ENCODE assay signal across 17 cellular contexts in genomic region chr18:79495591-79496071, GRCh38.
A peak's percentile ranks its signal among the peaks of the same experiment; 100 is the strongest.
DNase-seq lines count a peak whose midpoint lies in the region; ATAC-seq, FAIRE-seq and TF ChIP-seq lines count a peak whose summit lies in the region.
"Had no signal": no experiment of that assay in that cellular context is flagged by ENCODE, and none has a peak within 500 bp of the region (broad histone marks: within the 10 kb centered on the region; RNA-seq: fewer than 3 reads in every experiment).

No MANE protein-coding gene starts in this region.

- no peaks in the 10 kb centered on the region for H3K4me1 ChIP-seq in right lobe of liver
- H3K4me1 ChIP-seq in HepG2 (ENCODE audit: insufficient read depth, low read length): no peaks in the 10 kb centered on the region
- H3K4me1 ChIP-seq in osteoblast (ENCODE audit: insufficient read depth, low read length): peaks cover 6% of the 10 kb centered on the region

- TF ChIP-seq CTCF in right lobe of liver (IDR thresholded peaks at IDR 0.05) (no peak), HepG2 (CRISPR knock-in tag; IDR thresholded peaks at IDR 0.05) (no peak), chondrocyte (IDR thresholded peaks at IDR 0.05) (no peak), osteoblast (IDR thresholded peaks at IDR 0.05; ENCODE audit: extremely low read depth, low read depth, low read length) (no peak)

- H3K79me2 ChIP-seq in HepG2 (ENCODE audit: insufficient read depth, low read length): no peaks in the 10 kb centered on the region
- H3K79me2 ChIP-seq in osteoblast (ENCODE audit: insufficient read depth, low read length): no peaks in the 10 kb centered on the region

- BruUV-seq in HepG2 (replicated peaks; lab: Mats Ljungman, UMichigan): no TSS peak

- H3K4me2 ChIP-seq in HepG2 (ENCODE audit: low read depth, low read length): no peak overlapping the region
- H3K4me2 ChIP-seq in osteoblast (ENCODE audit: insufficient read depth, low read length): no peak overlapping the region

- H3K9me3 ChIP-seq in right lobe of liver (peaks cover 0 to 4% (median 0%) of the 10 kb centered on the region in 4 donors), HepG2 (ENCODE audit: low read length) (peaks cover 11% of the 10 kb centered on the region; the same call in 1 of the 2 replicates), osteoblast (ENCODE audit: low read depth, low read length) (peaks cover 8% of the 10 kb centered on the region)

- no peak overlapping the region for H3K4me3 Mint-ChIP-seq in chondrocyte (ENCODE audit: unreplicated experiment)
- H3K4me3 Mint-ChIP-seq: brain; T-helper 1 cell treated with Interleukin-12 subunit alpha and Interleukin-12 subunit beta and Interleukin-4 antibody, amounts not matched to agents 30 μg/mL and 1 μg/mL, for 36 hours had no signal

- H3K36me3 ChIP-seq in right lobe of liver: no peaks in the 10 kb centered on the region
- H3K36me3 ChIP-seq in HepG2 (replicated peaks in 1 of 2; ENCODE audit: control insufficient read depth in 1 of 2, insufficient read depth in 2 of 2, low read length in 2 of 2): no peaks in the 10 kb centered on the region
- no peaks in the 10 kb centered on the region for H3K36me3 ChIP-seq in osteoblast (ENCODE audit: insufficient read depth, low read length)

- H3K4me3 ChIP-seq in right lobe of liver (no peak overlapping the region), HepG2 (replicated peaks in 1 of 3; ENCODE audit: insufficient read depth in 1 of 3, low read depth in 2 of 3, low read length in 3 of 3) (no peak overlapping the region), osteoblast (ENCODE audit: insufficient read depth, low read length) (no peak overlapping the region)
- H3K4me3 ChIP-seq: dorsolateral prefrontal cortex had no signal

- no peak overlapping the region for H3K27ac ChIP-seq in right lobe of liver
- H3K27ac ChIP-seq in HepG2 (ENCODE audit: extremely low read length, insufficient read depth, low read length): no peak overlapping the region
- no peak overlapping the region for H3K27ac ChIP-seq in osteoblast (ENCODE audit: low read depth, low read length)
- H3K27ac ChIP-seq: dorsolateral prefrontal cortex had no signal

- DNase-seq in right lobe of liver: peak in 2 of 3 donors; percentile 28 to 36
- DNase-seq in HepG2 (ENCODE audit: low spot score): no peak
- peak; percentile 55 for DNase-seq in chondrocyte (ENCODE audit: low spot score)
- peak; percentile 68 for DNase-seq in osteoblast (ENCODE audit: insufficient read length, low spot score, missing footprints)
- no peak for DNase-seq in GM19240 (ENCODE audit: insufficient read length, low spot score)
- DNase-seq in NCI-H1694 treated with DMSO at 0.1 percent for 48 hours (lab: John Stamatoyannopoulos, UW): no peak
- DNase-seq in frontal cortex (ENCODE audit: low spot score in 2 of 2): no peak
- DNase-seq: DMS 273 treated with DMSO at 0.1 percent for 48 hours; erythroblast; NCI-H1436; NK-92 treated with Interleukin-12 subunit alpha and Interleukin-12 subunit beta, amount 100 ng/mL, for 24 hours; SHP77 treated with DMSO at 0.1 percent for 48 hours had no signal

- H3K27me3 Mint-ChIP-seq in chondrocyte (ENCODE audit: low read depth): no peaks in the 10 kb centered on the region

- peaks cover 23% of the 10 kb centered on the region for H3K36me3 Mint-ChIP-seq in chondrocyte (ENCODE audit: low read depth)

- no peak for ATAC-seq in right lobe of liver
- no peak for ATAC-seq in HepG2

- WGBS in right lobe of liver (ENCODE audit: insufficient coverage, low coverage, low lambda C conversion rate, missing lambda C conversion rate): 93% methylated on average over 25 of the region's 37 CpGs
- WGBS in HepG2 (ENCODE audit: low lambda C conversion rate): 80% methylated on average over 35 of the region's 37 CpGs

- peaks cover 37% of the 10 kb centered on the region for H3K4me1 Mint-ChIP-seq in chondrocyte (ENCODE audit: low read depth)

- TF ChIP-seq POLR2A in right lobe of liver (IDR thresholded peaks at IDR 0.05): no peak
- no peak for TF ChIP-seq POLR2A in HepG2 (IDR thresholded peaks at IDR 0.05; ENCODE audit: insufficient read depth in 1 of 2, low read depth in 2 of 2, low read length in 2 of 2)

- H3K9ac ChIP-seq in HepG2 (ENCODE audit: insufficient read depth, low read depth, low read length): no peak overlapping the region

- H2AFZ ChIP-seq in HepG2 (ENCODE audit: low read length) (no peak overlapping the region), osteoblast (ENCODE audit: low read length) (no peak overlapping the region)

- TF ChIP-seq EP300 in HepG2 (IDR thresholded peaks at IDR 0.05; ENCODE audit: low read depth in 2 of 2, low read length in 2 of 2) (no peak), HepG2 (CRISPR knock-in tag; IDR thresholded peaks at IDR 0.05; ENCODE audit: borderline replicate concordance) (no peak)

- in situ Hi-C loops in HepG2 (cut with HindIII; ENCODE audit: extremely low pct_ligation_motif_present, low pct_unique_long_range_greater_than_20kb): no loop called here

- intact Hi-C loops in right lobe of liver (cut with DNase I) (no loop called here), HepG2 (cut with micrococcal nuclease; ENCODE audit: unreplicated experiment) (no loop called here)

- H3K9me3 Mint-ChIP-seq in chondrocyte (ENCODE audit: low read depth): peaks cover 30% of the 10 kb centered on the region

- CTCF ChIA-PET in HepG2 (lab: Yijun Ruan, JAX; ENCODE audit: low intra/inter-chr PET ratio, low total read pairs): no interaction called here

- FAIRE-seq in HepG2 (lab: Jason Lieb, UNC) (no peak), frontal cortex (lab: Jason Lieb, UNC) (no peak)
- FAIRE-seq: GM19239, islet of Langerhans had no signal

- TF ChIP-seq RAD21 in HepG2 (CRISPR knock-in tag; IDR thresholded peaks at IDR 0.05): no peak

- H4K20me1 ChIP-seq in HepG2 (ENCODE audit: insufficient read depth, low read length): no peaks in the 10 kb centered on the region
- no peaks in the 10 kb centered on the region for H4K20me1 ChIP-seq in osteoblast (ENCODE audit: insufficient read depth, low read length)

- H3K27ac Mint-ChIP-seq in chondrocyte (ENCODE audit: unreplicated experiment): no peak overlapping the region
- H3K27ac Mint-ChIP-seq: T-helper 1 cell treated with Interleukin-12 subunit alpha and Interleukin-12 subunit beta and Interleukin-4 antibody, amounts not matched to agents 30 μg/mL and 1 μg/mL, for 36 hours had no signal

- POLR2A ChIA-PET in HepG2 (lab: Yijun Ruan, JAX): no interaction called here

- H3K27me3 ChIP-seq in right lobe of liver (no peaks in the 10 kb centered on the region), HepG2 (ENCODE audit: control insufficient read depth in 1 of 2, insufficient read depth in 2 of 2, low read length in 2 of 2) (peaks cover 3 to 17% of the 10 kb centered on the region in 2 experiments; a peak in 4 of 5 replicates), osteoblast (ENCODE audit: insufficient read depth, low read length) (no peaks in the 10 kb centered on the region)

TF ChIP-seq in HepG2, 621 proteins besides CTCF, POLR2A, EP300 and RAD21 (continues in another document):
- TF ChIP-seq SETDB1 (CRISPR knock-in tag; IDR thresholded peaks at IDR 0.05; ENCODE audit: borderline replicate concordance): no peak
- no peak for TF ChIP-seq ZNF883 (CRISPR knock-in tag; IDR thresholded peaks at IDR 0.05; ENCODE audit: not compliant biosample characterization)
- TF ChIP-seq ZBTB25 (CRISPR knock-in tag; IDR thresholded peaks at IDR 0.05): no peak
- no peak for TF ChIP-seq ZNF577 (CRISPR knock-in tag; IDR thresholded peaks at IDR 0.05; ENCODE audit: borderline replicate concordance, low read depth)
- no peak for TF ChIP-seq KMT2B (CRISPR knock-in tag; IDR thresholded peaks at IDR 0.05)
- no peak for TF ChIP-seq NFKBIZ (CRISPR knock-in tag; IDR thresholded peaks at IDR 0.05)
- TF ChIP-seq, protein P1, sequence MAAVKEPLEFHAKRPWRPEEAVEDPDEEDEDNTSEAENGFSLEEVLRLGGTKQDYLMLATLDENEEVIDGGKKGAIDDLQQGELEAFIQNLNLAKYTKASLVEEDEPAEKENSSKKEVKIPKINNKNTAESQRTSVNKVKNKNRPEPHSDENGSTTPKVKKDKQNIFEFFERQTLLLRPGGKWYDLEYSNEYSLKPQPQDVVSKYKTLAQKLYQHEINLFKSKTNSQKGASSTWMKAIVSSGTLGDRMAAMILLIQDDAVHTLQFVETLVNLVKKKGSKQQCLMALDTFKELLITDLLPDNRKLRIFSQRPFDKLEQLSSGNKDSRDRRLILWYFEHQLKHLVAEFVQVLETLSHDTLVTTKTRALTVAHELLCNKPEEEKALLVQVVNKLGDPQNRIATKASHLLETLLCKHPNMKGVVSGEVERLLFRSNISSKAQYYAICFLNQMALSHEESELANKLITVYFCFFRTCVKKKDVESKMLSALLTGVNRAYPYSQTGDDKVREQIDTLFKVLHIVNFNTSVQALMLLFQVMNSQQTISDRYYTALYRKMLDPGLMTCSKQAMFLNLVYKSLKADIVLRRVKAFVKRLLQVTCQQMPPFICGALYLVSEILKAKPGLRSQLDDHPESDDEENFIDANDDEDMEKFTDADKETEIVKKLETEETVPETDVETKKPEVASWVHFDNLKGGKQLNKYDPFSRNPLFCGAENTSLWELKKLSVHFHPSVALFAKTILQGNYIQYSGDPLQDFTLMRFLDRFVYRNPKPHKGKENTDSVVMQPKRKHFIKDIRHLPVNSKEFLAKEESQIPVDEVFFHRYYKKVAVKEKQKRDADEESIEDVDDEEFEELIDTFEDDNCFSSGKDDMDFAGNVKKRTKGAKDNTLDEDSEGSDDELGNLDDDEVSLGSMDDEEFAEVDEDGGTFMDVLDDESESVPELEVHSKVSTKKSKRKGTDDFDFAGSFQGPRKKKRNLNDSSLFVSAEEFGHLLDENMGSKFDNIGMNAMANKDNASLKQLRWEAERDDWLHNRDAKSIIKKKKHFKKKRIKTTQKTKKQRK (IDR thresholded peaks at IDR 0.05; ENCODE audit: low read length): no peak

Comparison
In these comparisons a context has a peak if more than half of its experiments do, and no peak if none do; other contexts are left out.
1. DNase-seq: peak in right lobe of liver (2 of 3), chondrocyte (single experiment) and osteoblast (single experiment); none in HepG2 (single experiment), GM19240 (single experiment), NCI-H1694 treated with DMSO at 0.1 percent for 48 hours (single experiment) and frontal cortex (0 of 2).